2 cellular contexts compared by ENCODE assay signal in the genomic region with DNA sequence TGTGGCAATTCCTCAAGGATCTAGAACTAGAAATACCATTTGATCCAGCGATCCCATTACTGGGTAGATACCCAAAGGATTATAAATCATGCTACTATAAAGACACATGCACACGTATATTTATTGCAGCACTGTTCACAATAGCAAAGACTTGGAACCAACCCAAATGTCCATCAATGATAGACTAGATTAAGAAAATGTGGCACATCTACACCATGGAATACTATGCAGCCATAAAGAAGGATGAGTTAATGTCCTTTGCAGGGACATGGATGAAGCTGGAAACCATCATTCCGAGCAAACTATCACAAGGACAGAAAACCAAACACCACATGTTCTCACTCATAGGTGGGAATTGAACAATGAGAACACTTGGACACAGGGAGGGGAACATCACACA. TPM values are rescaled to one million over a fixed set of nuclear protein-coding genes. Genes with fewer than 3 reads are reported as not detected.
"Had no signal": no experiment of that assay in that cellular context is flagged by ENCODE, and none has a peak within 500 bp of the region (broad histone marks: within the 10 kb centered on the region; RNA-seq: fewer than 3 reads in every experiment).

No MANE protein-coding gene starts in this region.

RNA-seq across cellular contexts. Expression of a gene that starts 49.2 kb away (rescaled TPM):
- total RNA-seq: LHCN-M2, MCF 10A had no signal
